14 cellular contexts compared by ENCODE assay signal in the genomic region with DNA sequence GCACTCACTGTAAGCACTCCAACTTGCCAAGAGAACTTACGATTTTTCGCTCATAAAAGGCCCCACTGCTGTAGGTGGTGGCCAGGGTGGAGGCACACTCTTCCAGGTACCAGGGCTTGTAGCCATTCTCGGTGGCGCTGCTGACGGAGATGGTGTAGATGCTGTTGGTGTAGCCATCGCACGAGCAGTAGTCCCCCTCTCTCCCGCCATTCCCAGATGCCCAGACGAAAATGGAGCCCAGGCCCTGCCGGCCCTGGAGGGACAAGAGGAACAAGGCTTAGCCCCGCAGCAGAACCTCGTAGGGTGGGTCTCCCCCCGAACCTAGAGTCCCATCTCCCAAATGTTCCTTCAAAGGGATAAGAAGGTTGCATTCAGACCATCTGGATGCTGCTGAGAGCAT.
A peak's percentile ranks its signal among the peaks of the same experiment; 100 is the strongest.
DNase-seq lines count a peak whose midpoint lies in the region; ATAC-seq and TF ChIP-seq lines count a peak whose summit lies in the region.
"Had no signal": no experiment of that assay in that cellular context is flagged by ENCODE, and none has a peak within 500 bp of the region (broad histone marks: within the 10 kb centered on the region; RNA-seq: fewer than 3 reads in every experiment).

No MANE protein-coding gene starts in this region.

- no peaks in the 10 kb centered on the region for H3K27me3 ChIP-seq in BLaER1
- H3K27me3 ChIP-seq in BLaER1 treated with 17β-estradiol and CSF1 and Interleukin-3, amounts not matched to agents 10 nM and 100 nM = no peaks in the 10 kb centered on the region
- H3K27me3 ChIP-seq in upper lobe of right lung = no peaks in the 10 kb centered on the region
- H3K27me3 ChIP-seq: BE2C had no signal

- H3K9ac ChIP-seq in BLaER1 = peak overlapping the region; percentile 50
- no peak overlapping the region for H3K9ac ChIP-seq in BLaER1 treated with 17β-estradiol and CSF1 and Interleukin-3, amounts not matched to agents 10 nM and 100 nM
- H3K9ac ChIP-seq: GM23248 had no signal

- no peak for ATAC-seq in upper lobe of right lung

- no peak for TF ChIP-seq CTCF in upper lobe of right lung (IDR thresholded peaks at IDR 0.05)

- peak overlapping the region; percentile 87 for H3K4me2 ChIP-seq in BLaER1
- peak overlapping the region; percentile 62 to 90 (median 78); a peak in 18 of 22 replicates for H3K4me2 ChIP-seq in BLaER1 treated with 17β-estradiol and CSF1 and Interleukin-3, amounts not matched to agents 10 nM and 100 nM

- H3K9me3 ChIP-seq in BLaER1 (no peaks in the 10 kb centered on the region), upper lobe of right lung (no peaks in the 10 kb centered on the region)
- H3K9me3 ChIP-seq in BLaER1 treated with 17β-estradiol and CSF1 and Interleukin-3, amounts not matched to agents 10 nM and 100 nM (replicated peaks in 1 of 11) = no peaks in the 10 kb centered on the region
- H3K9me3 ChIP-seq: BE2C, HAP-1 had no signal

- H3K27ac ChIP-seq in BLaER1 (peak overlapping the region; percentile 53), upper lobe of right lung (no peak overlapping the region)
- H3K27ac ChIP-seq in BLaER1 treated with 17β-estradiol and CSF1 and Interleukin-3, amounts not matched to agents 10 nM and 100 nM = peak overlapping the region in 2 of 11 experiments; percentile 6 to 29; a peak in 3 of 22 replicates
- H3K27ac ChIP-seq: GM23248 had no signal

- peaks cover 97% of the 10 kb centered on the region for H3K4me1 ChIP-seq in BLaER1
- H3K4me1 ChIP-seq in BLaER1 treated with 17β-estradiol and CSF1 and Interleukin-3, amounts not matched to agents 10 nM and 100 nM = peaks cover 48 to 100% (median 90%) of the 10 kb centered on the region in 10 experiments
- no peaks in the 10 kb centered on the region for H3K4me1 ChIP-seq in upper lobe of right lung
- H3K4me1 ChIP-seq: BE2C, HAP-1 had no signal

- no peaks in the 10 kb centered on the region for H4K20me1 ChIP-seq in BLaER1
- no peaks in the 10 kb centered on the region for H4K20me1 ChIP-seq in BLaER1 treated with 17β-estradiol and CSF1 and Interleukin-3, amounts not matched to agents 10 nM and 100 nM

- H3K36me3 ChIP-seq in BLaER1 = 0 out of 2 replicates have a peak, but pooled peaks cover 5% of the 10 kb centered on the region
- H3K36me3 ChIP-seq in BLaER1 treated with 17β-estradiol and CSF1 and Interleukin-3, amounts not matched to agents 10 nM and 100 nM = no peaks in the 10 kb centered on the region; a peak in 1 of 22 replicates
- no peaks in the 10 kb centered on the region for H3K36me3 ChIP-seq in upper lobe of right lung
- H3K36me3 ChIP-seq: BE2C had no signal

- intact Hi-C loops in upper lobe of right lung (cut with DNase I) = no loop called here

- peak; percentile 69 for DNase-seq in mesenteric fat pad (ENCODE audit: low spot score)
- peak; percentile 56 for DNase-seq in upper lobe of right lung
- DNase-seq in iPS-NIHi11 (ENCODE audit: low spot score) = no peak
- no peak for DNase-seq in inferior parietal cortex (ENCODE audit: extremely low spot score)
- DNase-seq: ACHN; BE2C; CD4-positive, alpha-beta memory T cell; DMS153; DMS79; GDM1; GM23248 had no signal

- H3K4me3 ChIP-seq in BLaER1 (no peak overlapping the region), upper lobe of right lung (no peak overlapping the region)
- no peak overlapping the region; a peak in 1 of 20 replicates for H3K4me3 ChIP-seq in BLaER1 treated with 17β-estradiol and CSF1 and Interleukin-3, amounts not matched to agents 10 nM and 100 nM
- H3K4me3 ChIP-seq: GM23248, HAP-1 had no signal

Comparison
In these comparisons a context has a peak if more than half of its experiments do, and no peak if none do; other contexts are left out.
1. DNase-seq: peak in mesenteric fat pad (single experiment) and upper lobe of right lung (single experiment); none in iPS-NIHi11 (single experiment) and inferior parietal cortex (single experiment).